26 cellular contexts compared by ENCODE assay signal in the genomic region with DNA sequence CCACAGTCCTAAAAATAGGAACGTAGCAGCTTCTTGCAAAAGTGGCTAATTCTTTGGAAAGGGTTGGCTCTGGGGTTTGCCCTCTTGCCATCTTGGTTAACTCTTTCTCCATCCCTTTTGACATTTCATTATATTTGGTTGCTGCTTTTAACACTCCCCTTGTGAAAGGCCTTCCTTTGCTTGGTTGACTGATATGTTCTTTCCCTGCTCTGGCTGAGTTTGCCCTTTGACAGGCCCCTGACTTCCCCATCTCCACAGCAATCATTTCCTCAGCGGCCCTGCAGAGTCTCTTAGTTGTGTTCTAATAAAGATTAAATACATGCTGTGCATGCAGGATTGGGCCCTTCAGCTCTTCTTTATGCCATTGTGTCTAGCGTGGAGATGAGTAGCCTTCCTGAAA.
"Had no signal": no experiment of that assay in that cellular context is flagged by ENCODE, and none has a peak within 500 bp of the region (broad histone marks: within the 10 kb centered on the region; RNA-seq: fewer than 3 reads in every experiment).

No MANE protein-coding gene starts in this region.

- H3K4me3 Mint-ChIP-seq: activated B cell treated with CpG ODN at 0.5 μM for 24 hours; activated CD4-positive, alpha-beta T cell treated with anti-CD3 and anti-CD28 coated beads, Interleukin-2, amount 10 ng/mL, durations not matched to agents 24 days and 14 days; activated naive CD4-positive, alpha-beta T cell treated with anti-CD3 and anti-CD28 coated beads for 36 hours; activated naive CD8-positive, alpha-beta T cell; activated T-cell treated with anti-CD3 and anti-CD28 coated beads, Interleukin-2, amount 50 U/mL, for 4 hours had no signal

- H3K36me3 ChIP-seq: brain microvascular endothelial cell, cardiac muscle cell had no signal

- H3K9ac ChIP-seq: KMS-11 had no signal

- H3K36me3 Mint-ChIP-seq: activated naive CD8-positive, alpha-beta T cell had no signal

- H3K4me1 Mint-ChIP-seq: activated B cell treated with CpG ODN at 0.5 μM for 24 hours; activated CD4-positive, alpha-beta T cell treated with anti-CD3 and anti-CD28 coated beads, Interleukin-2, amount 10 ng/mL, durations not matched to agents 24 days and 14 days had no signal

- H3K27ac ChIP-seq: brain microvascular endothelial cell, cardiac muscle cell, KMS-11 had no signal

- H3K4me3 ChIP-seq: cardiac muscle cell had no signal

- H3K27ac Mint-ChIP-seq: activated B cell treated with CpG ODN at 0.5 μM for 24 hours; activated CD4-positive, alpha-beta T cell treated with anti-CD3 and anti-CD28 coated beads, Interleukin-2, amount 10 ng/mL, durations not matched to agents 24 days and 14 days; activated naive CD4-positive, alpha-beta T cell treated with anti-CD3 and anti-CD28 coated beads for 36 hours; activated naive CD8-positive, alpha-beta T cell had no signal

- DNase-seq: activated B cell treated with CpG ODN at 0.5 μM for 24 hours; activated CD4-positive, alpha-beta T cell treated with anti-CD3 and anti-CD28 coated beads for 1 hour; activated CD4-positive, alpha-beta T cell treated with anti-CD3 and anti-CD28 coated beads, Interleukin-2, amount 10 ng/mL, durations not matched to agents 24 days and 14 days; activated CD4-positive, alpha-beta T cell treated with anti-CD3 and anti-CD28 coated beads, Interleukin-2, amount 50 U/mL, for 48 hours; activated CD8-positive, alpha-beta memory T cell treated with anti-CD3 and anti-CD28 coated beads for 24 hours; activated gamma-delta T cell; activated naive CD4-positive, alpha-beta T cell treated with anti-CD3 and anti-CD28 coated beads for 36 hours; activated T-cell treated with anti-CD3 and anti-CD28 coated beads, Interleukin-2, amount 50 U/mL, for 4 hours; brain microvascular endothelial cell; MM.1S; NCI-H1105; NCI-H1436; NCI-H1694 treated with DMSO at 0.1 percent for 48 hours; NCI-H2029 treated with DMSO at 0.1 percent for 48 hours; NCI-H345; NCI-H510A; NCI-H526 treated with DMSO at 0.1 percent for 48 hours; NCI-H82; OCI-M1; RPMI8226; T-helper 1 cell had no signal

- H3K27me3 Mint-ChIP-seq: activated CD4-positive, alpha-beta T cell treated with anti-CD3 and anti-CD28 coated beads, Interleukin-2, amount 10 ng/mL, durations not matched to agents 24 days and 14 days; activated naive CD8-positive, alpha-beta T cell had no signal

- H3K9me3 Mint-ChIP-seq: activated B cell treated with CpG ODN at 0.5 μM for 24 hours; activated CD4-positive, alpha-beta T cell treated with anti-CD3 and anti-CD28 coated beads, Interleukin-2, amount 10 ng/mL, durations not matched to agents 24 days and 14 days; activated naive CD4-positive, alpha-beta T cell treated with anti-CD3 and anti-CD28 coated beads for 36 hours; activated T-cell treated with anti-CD3 and anti-CD28 coated beads, Interleukin-2, amount 50 U/mL, for 4 hours had no signal

- H3K4me2 ChIP-seq: KMS-11 had no signal

- ATAC-seq: activated T-cell treated with anti-CD3 and anti-CD28 coated beads, Interleukin-2, amount 50 U/mL, for 4 hours; Panc1; Right ventricle myocardium inferior had no signal

- H3K27me3 ChIP-seq: brain microvascular endothelial cell, cardiac muscle cell had no signal
